Comparison of ENCODE assay signal across 8 cellular contexts in genomic region chr4:26826721-26827120, GRCh38. TPM values are rescaled to one million over a fixed set of nuclear protein-coding genes. Genes with fewer than 3 reads are reported as not detected.
A peak's percentile ranks its signal among the peaks of the same experiment; 100 is the strongest.
DNase-seq lines count a peak whose midpoint lies in the region; ATAC-seq lines count a peak whose summit lies in the region.

No MANE protein-coding gene starts in this region.

- H3K4me3 Mint-ChIP-seq in T-helper 17 cell = no peak overlapping the region
- no peak overlapping the region for H3K4me3 Mint-ChIP-seq in activated CD4-positive, alpha-beta memory T cell treated with anti-CD3 and anti-CD28 coated beads for 36 hours

- H3K36me3 Mint-ChIP-seq in T-helper 17 cell (ENCODE audit: low read depth) = peaks cover 2% of the 10 kb centered on the region
- peaks cover 8% of the 10 kb centered on the region for H3K36me3 Mint-ChIP-seq in activated CD4-positive, alpha-beta memory T cell treated with anti-CD3 and anti-CD28 coated beads for 36 hours

- DNase-seq in T-helper 17 cell (no peak), putamen (ENCODE audit: low spot score) (peak; percentile 5), NCI-H69 (lab: John Stamatoyannopoulos, UW) (no peak), RKO (ENCODE audit: low spot score) (no peak), AG08396 (ENCODE audit: low spot score) (no peak)
- DNase-seq in activated CD4-positive, alpha-beta memory T cell treated with anti-CD3 and anti-CD28 coated beads for 36 hours = no peak

- H3K4me1 Mint-ChIP-seq in T-helper 17 cell = peaks cover 8% of the 10 kb centered on the region
- H3K4me1 Mint-ChIP-seq in activated CD4-positive, alpha-beta memory T cell treated with anti-CD3 and anti-CD28 coated beads for 36 hours (ENCODE audit: low read depth) = peaks cover 12% of the 10 kb centered on the region

- POLR2A ChIA-PET in activated CD4-positive, alpha-beta memory T cell treated with anti-CD3 and anti-CD28 coated beads for 36 hours (lab: Charles Lee) = no interaction called here

- H3K9me3 ChIP-seq in T-helper 17 cell (ENCODE audit: control insufficient read depth, low read length, poor library complexity, severe bottlenecking) = no peaks in the 10 kb centered on the region

- H3K9me3 Mint-ChIP-seq in activated CD4-positive, alpha-beta memory T cell treated with anti-CD3 and anti-CD28 coated beads for 36 hours = peaks cover 14% of the 10 kb centered on the region

- CTCF ChIA-PET in activated CD4-positive, alpha-beta memory T cell treated with anti-CD3 and anti-CD28 coated beads for 36 hours (lab: Charles Lee) = no interaction called here

- ATAC-seq in GM19025 (IDR thresholded peaks at IDR 0.05; ENCODE audit: low read depth, unreplicated experiment) = peak; percentile 68
- ATAC-seq in HG03025 (IDR thresholded peaks at IDR 0.05; ENCODE audit: low FRiP score, unreplicated experiment) = peak; percentile 71
- peak; percentile 63 for ATAC-seq in T-helper 17 cell

- H3K27me3 Mint-ChIP-seq in T-helper 17 cell = no peaks in the 10 kb centered on the region
- H3K27me3 Mint-ChIP-seq in activated CD4-positive, alpha-beta memory T cell treated with anti-CD3 and anti-CD28 coated beads for 36 hours = no peaks in the 10 kb centered on the region

- peak overlapping the region; percentile 14 for H3K27ac Mint-ChIP-seq in T-helper 17 cell
- no peak overlapping the region for H3K27ac Mint-ChIP-seq in activated CD4-positive, alpha-beta memory T cell treated with anti-CD3 and anti-CD28 coated beads for 36 hours

- intact Hi-C loops in activated CD4-positive, alpha-beta memory T cell treated with anti-CD3 and anti-CD28 coated beads for 36 hours (cut with micrococcal nuclease) = no loop called here

RNA-seq across cellular contexts. Expression of gene STIM2, which starts 33.9 kb away (rescaled TPM):
- total RNA-seq in T-helper 17 cell = 10 to 100 TPM; 70.1 to 73.4 TPM
- 10 to 100 TPM; 37.8 to 40.6 TPM for total RNA-seq in activated CD4-positive, alpha-beta memory T cell treated with anti-CD3 and anti-CD28 coated beads for 36 hours
